ENCODE assay signal across 12 cellular contexts in the genomic region with DNA sequence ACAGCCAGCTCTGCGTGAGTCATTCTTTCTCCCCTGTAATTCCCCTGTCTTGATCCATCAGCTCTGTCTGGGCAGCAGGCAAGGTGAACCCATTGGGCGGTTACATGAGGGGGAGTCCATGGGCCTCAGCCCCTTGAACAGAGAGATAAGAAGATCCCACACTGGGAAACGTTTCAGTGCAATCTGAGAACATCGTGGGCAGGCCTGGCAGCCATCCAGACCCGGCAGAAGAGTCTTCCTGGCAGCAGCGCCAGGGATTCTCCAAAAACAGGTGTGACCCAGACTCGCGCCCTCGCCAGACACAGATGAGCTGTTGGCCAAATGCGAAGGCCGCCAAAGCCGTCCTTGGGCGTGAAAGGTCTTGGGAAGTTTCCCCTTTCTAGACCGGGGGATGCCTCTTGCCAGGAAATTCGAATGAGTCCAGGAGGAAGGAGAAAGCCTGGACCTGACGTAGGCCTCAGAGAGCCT. TPM values are rescaled to one million over a fixed set of nuclear protein-coding genes. Genes with fewer than 3 reads are reported as not detected.
DNase-seq lines count a peak whose midpoint lies in the region; TF ChIP-seq lines count a peak whose summit lies in the region.
"Had no signal": no experiment of that assay in that cellular context is flagged by ENCODE, and none has a peak within 500 bp of the region (broad histone marks: within the 10 kb centered on the region; RNA-seq: fewer than 3 reads in every experiment).

No MANE protein-coding gene starts in this region.

- H3K27me3 ChIP-seq in ovary (no peaks in the 10 kb centered on the region), Karpas-422 (ENCODE audit: low read length) (no peaks in the 10 kb centered on the region)
- H3K27me3 ChIP-seq: thyroid gland had no signal

- H4K20me1 ChIP-seq in Karpas-422 (ENCODE audit: insufficient read depth, low read depth, low read length): no peaks in the 10 kb centered on the region

- H3K4me2 ChIP-seq in Karpas-422 (ENCODE audit: low read depth, low read length, poor library complexity, severe bottlenecking): no peak overlapping the region

- TF ChIP-seq CTCF in choroid plexus epithelial cell (conservative IDR thresholded peaks at IDR 0.05; ENCODE audit: low read depth, low read length) (no peak), ovary (IDR thresholded peaks at IDR 0.05) (no peak)

- H3K27ac ChIP-seq in ovary: peak overlapping the region in 1 of 2 donors; percentile 10
- no peak overlapping the region for H3K27ac ChIP-seq in Karpas-422 (ENCODE audit: low read length)
- H3K27ac ChIP-seq: thyroid gland had no signal

- no peak overlapping the region for H3K9ac ChIP-seq in Karpas-422 (ENCODE audit: low read length)

- H3K9me2 ChIP-seq in Karpas-422 (replicated peaks; ENCODE audit: insufficient read depth, low read length): no peaks in the 10 kb centered on the region

- TF ChIP-seq POLR2A in ovary (IDR thresholded peaks at IDR 0.05): no peak

- no peak overlapping the region for H2AFZ ChIP-seq in Karpas-422 (ENCODE audit: low read length)

- no peak for TF ChIP-seq EP300 in ovary (IDR thresholded peaks at IDR 0.05)

- H3K4me3 ChIP-seq in choroid plexus epithelial cell (ENCODE audit: low read depth, low read length) (no peak overlapping the region), ovary (no peak overlapping the region), Karpas-422 (ENCODE audit: low read length) (no peak overlapping the region)
- H3K4me3 ChIP-seq: skin epidermis, thyroid gland had no signal

- peaks cover 12% of the 10 kb centered on the region for H3K4me1 ChIP-seq in ovary (ENCODE audit: insufficient read depth)
- H3K4me1 ChIP-seq in Karpas-422 (ENCODE audit: low read length): peaks cover 20% of the 10 kb centered on the region

- H3K9me3 ChIP-seq in ovary (no peaks in the 10 kb centered on the region), Karpas-422 (ENCODE audit: low read length) (no peaks in the 10 kb centered on the region)
- H3K9me3 ChIP-seq: thyroid gland had no signal

- 3 to 21% (median 6%) methylated on average over 13 to 16 of the region's 16 CpGs for WGBS in ovary, 3 donors

- intact Hi-C loops in ovary (cut with DNase I): no loop called here

- DNase-seq in Daoy (ENCODE audit: low read depth): peak; percentile 77
- peak; percentile 97 for DNase-seq in NCI-H226
- peak; percentile 10 for DNase-seq in choroid plexus epithelial cell (ENCODE audit: low read depth)
- DNase-seq in ovary: peak; percentile 71 to 92 (median 86)
- no peak for DNase-seq in medulla oblongata (ENCODE audit: extremely low spot score)
- no peak for DNase-seq in MV-4-11 (lab: John Stamatoyannopoulos, UW)
- DNase-seq in cerebellar cortex (ENCODE audit: low spot score): no peak
- DNase-seq in Karpas-422: no peak
- DNase-seq: GF-D8, T-cell had no signal

- H3K79me2 ChIP-seq in Karpas-422 (ENCODE audit: low read length): no peaks in the 10 kb centered on the region

- H3K36me3 ChIP-seq in ovary (no peaks in the 10 kb centered on the region), Karpas-422 (ENCODE audit: insufficient read depth, low read length) (no peaks in the 10 kb centered on the region)
- H3K36me3 ChIP-seq: thyroid gland had no signal

RNA-seq across cellular contexts. Expression of gene SLC12A7, which starts 6.4 kb away (rescaled TPM):
- total RNA-seq in Daoy (2014; rRNA removed; shearing (Covaris generic)): 3.0 and 3.2 TPM in 2 replicates
- 10 to 100 TPM in 6 of 7 donors, 1 to 10 TPM in 1; 9.8 to 33.9 (median 23.2) TPM for total RNA-seq in ovary
- 10 to 100 TPM in 1 of 2 donors, 1 to 10 TPM in 1; 5.9 to 12.2 TPM for polyA plus RNA-seq in ovary
- total RNA-seq in Karpas-422 (2014; rRNA removed; shearing (Covaris generic); ENCODE audit: low replicate concordance): 0.22 TPM in 1 of 2 replicates, not detected in the other

Comparison
In these comparisons a context has a peak if more than half of its experiments do, and no peak if none do; other contexts are left out.
1. DNase-seq: peak in Daoy (single experiment), NCI-H226 (single experiment), choroid plexus epithelial cell (single experiment) and ovary (5 of 5); none in medulla oblongata (single experiment), MV-4-11 (single experiment), cerebellar cortex (single experiment) and Karpas-422 (single experiment).